18 cellular contexts compared by ENCODE assay signal in the genomic region with DNA sequence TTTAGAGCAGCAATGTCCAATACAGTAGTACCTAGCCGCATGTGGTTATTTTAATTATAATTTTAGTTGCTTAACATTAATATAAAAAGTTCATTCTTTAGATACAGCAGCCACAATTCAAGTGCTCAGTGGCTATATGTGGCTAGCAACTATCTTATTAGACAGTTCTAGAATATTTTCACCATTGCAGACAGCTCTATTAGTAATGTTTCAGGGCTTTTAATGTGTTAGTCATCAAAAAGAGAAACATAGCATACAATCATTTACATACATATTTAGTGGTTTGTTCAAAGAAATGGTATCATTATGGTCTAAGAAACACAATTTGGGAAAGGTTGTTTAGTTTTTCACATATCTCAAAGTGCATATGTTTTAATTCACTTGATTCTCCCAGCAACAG.
A peak's percentile ranks its signal among the peaks of the same experiment; 100 is the strongest.
DNase-seq lines count a peak whose midpoint lies in the region; TF ChIP-seq lines count a peak whose summit lies in the region.
"Had no signal": no experiment of that assay in that cellular context is flagged by ENCODE, and none has a peak within 500 bp of the region (broad histone marks: within the 10 kb centered on the region; RNA-seq: fewer than 3 reads in every experiment).

No MANE protein-coding gene starts in this region.

- H3K4me1 ChIP-seq in mesenchymal stem cell (ENCODE audit: control insufficient read depth, insufficient read depth, low read depth, low read length), result peaks cover 3% of the 10 kb centered on the region

- no peak overlapping the region for H2BK12ac ChIP-seq in mesenchymal stem cell (ENCODE audit: low read length in 2 of 2)

- DNase-seq in AG04449 (ENCODE audit: low read depth, low spot score) (peak; percentile 21), HFFc6 (peak; percentile 27), astrocyte of the hippocampus (ENCODE audit: low read depth, low spot score) (peak; percentile 21), iris pigment epithelial cell (ENCODE audit: low read depth) (peak; percentile 44), mesothelial cell of epicardium (ENCODE audit: low spot score in 2 of 2, unreplicated experiment in 2 of 2) (no peak), HUDEP-2 (lab: John Stamatoyannopoulos, UW; ENCODE audit: unreplicated experiment in 76 of 76) (no peak), medulla oblongata (ENCODE audit: extremely low spot score) (no peak), mesenchymal stem cell (no peak)
- DNase-seq: 8988T; CD8-positive, alpha-beta memory T cell; H9; NCI-H1436; NCI-H2081; NCI-H510A; NCI-H82 had no signal

- H2AK5ac ChIP-seq in mesenchymal stem cell (ENCODE audit: low read length, severe bottlenecking), result no peak overlapping the region

- H3K79me1 ChIP-seq in mesenchymal stem cell (replicated peaks; ENCODE audit: low read length, poor library complexity, severe bottlenecking), result peaks cover 3% of the 10 kb centered on the region

- no peak overlapping the region for H4K8ac ChIP-seq in mesenchymal stem cell (ENCODE audit: low read length)

- no peak overlapping the region for H2BK120ac ChIP-seq in mesenchymal stem cell (ENCODE audit: low read depth, low read length)

- H3K27ac Mint-ChIP-seq in HFFc6 (peak overlapping the region; percentile 48; the same call in 1 of the 2 replicates), mesothelial cell of epicardium (no peak overlapping the region)
- H3K27ac Mint-ChIP-seq: CD8-positive, alpha-beta memory T cell had no signal

- H3K27me3 ChIP-seq in mesenchymal stem cell (ENCODE audit: control insufficient read depth in 1 of 2, insufficient read depth in 1 of 2, low read length in 2 of 2), result no peaks in the 10 kb centered on the region
- H3K27me3 ChIP-seq: BLaER1 treated with 17β-estradiol and CSF1 and Interleukin-3, amounts not matched to agents 10 nM and 100 nM had no signal

- no peak overlapping the region for H3K4ac ChIP-seq in mesenchymal stem cell (ENCODE audit: low read depth in 1 of 2, low read length in 2 of 2)

- no peak for TF ChIP-seq CTCF in AG04449 (IDR thresholded peaks at IDR 0.05; ENCODE audit: insufficient read depth, low read length, missing control alignments)
- TF ChIP-seq CTCF in HFFc6 (IDR thresholded peaks at IDR 0.05), result no peak
- TF ChIP-seq CTCF in mesothelial cell of epicardium (IDR thresholded peaks at IDR 0.05; ENCODE audit: unreplicated experiment), result no peak

- no CpG with 5 or more reads among the region's 1 CpG for whole genome bisulfite sequencing in mesenchymal stem cell

- peaks cover 57% of the 10 kb centered on the region for H3K36me3 Mint-ChIP-seq in HFFc6 (ENCODE audit: low read depth)
- H3K36me3 Mint-ChIP-seq in mesothelial cell of epicardium, result no peaks in the 10 kb centered on the region
- H3K36me3 Mint-ChIP-seq: CD8-positive, alpha-beta memory T cell had no signal

- H3K27me3 Mint-ChIP-seq in HFFc6 (ENCODE audit: insufficient read depth) (peaks cover 4% of the 10 kb centered on the region), mesothelial cell of epicardium (ENCODE audit: low read depth) (no peaks in the 10 kb centered on the region)

- H3K9ac ChIP-seq in mesenchymal stem cell (ENCODE audit: low read length), result no peak overlapping the region
- H3K9ac ChIP-seq: BLaER1 treated with 17β-estradiol and CSF1 and Interleukin-3, amounts not matched to agents 10 nM and 100 nM had no signal

- H3K4me2 ChIP-seq in mesenchymal stem cell (ENCODE audit: low read length, poor library complexity, severe bottlenecking), result no peak overlapping the region
- H3K4me2 ChIP-seq: BLaER1 treated with 17β-estradiol and CSF1 and Interleukin-3, amounts not matched to agents 10 nM and 100 nM had no signal

- CTCF ChIA-PET in AG04449 (lab: Yijun Ruan, JAX), result interaction anchor here (3.5 kb wide), 1 partner anchor 40 kb away, joined by 14 read pairs; no protein-coding TSS in a partner anchor

- H2BK15ac ChIP-seq in mesenchymal stem cell (ENCODE audit: low read depth, poor library complexity, severe bottlenecking), result no peak overlapping the region

- no peaks in the 10 kb centered on the region; the same call in 1 of the 2 replicates for H3K9me3 Mint-ChIP-seq in HFFc6
- H3K9me3 Mint-ChIP-seq in mesothelial cell of epicardium, result no peaks in the 10 kb centered on the region
- H3K9me3 Mint-ChIP-seq: H9 had no signal

- no peak overlapping the region for H3K27ac ChIP-seq in mesenchymal stem cell (ENCODE audit: low read length, poor library complexity, severe bottlenecking)
- H3K27ac ChIP-seq: BLaER1 treated with 17β-estradiol and CSF1 and Interleukin-3, amounts not matched to agents 10 nM and 100 nM; HL-60 had no signal

- no peak overlapping the region for H2BK5ac ChIP-seq in mesenchymal stem cell (ENCODE audit: low read depth, low read length, poor library complexity, severe bottlenecking)

- H3K23ac ChIP-seq in mesenchymal stem cell (ENCODE audit: low read length in 2 of 2), result no peak overlapping the region

- peaks cover 18 to 36% of the 10 kb centered on the region in 2 experiments for H3K36me3 ChIP-seq in mesenchymal stem cell (ENCODE audit: control insufficient read depth in 1 of 2, insufficient read depth in 2 of 2, low read depth in 1 of 2, low read length in 2 of 2)
- H3K36me3 ChIP-seq: BLaER1 treated with 17β-estradiol and CSF1 and Interleukin-3, amounts not matched to agents 10 nM and 100 nM had no signal

- H3K9me3 ChIP-seq in mesenchymal stem cell (ENCODE audit: control insufficient read depth, low read length), result no peaks in the 10 kb centered on the region

- H3K14ac ChIP-seq in mesenchymal stem cell (ENCODE audit: low read length in 2 of 2), result no peak overlapping the region

- H3K4me3 ChIP-seq in AG04449 (ENCODE audit: low read depth, low read length) (no peak overlapping the region), mesenchymal stem cell (ENCODE audit: insufficient read depth in 1 of 2, low read depth in 1 of 2, low read length in 2 of 2) (no peak overlapping the region)
- H3K4me3 ChIP-seq: BLaER1 treated with 17β-estradiol and CSF1 and Interleukin-3, amounts not matched to agents 10 nM and 100 nM; K562 had no signal

- no peak overlapping the region for H4K91ac ChIP-seq in mesenchymal stem cell (ENCODE audit: low read length)

- no peak overlapping the region for H2AFZ ChIP-seq in mesenchymal stem cell (ENCODE audit: low read depth, low read length)

- POLR2A ChIA-PET in AG04449 (lab: Yijun Ruan, JAX), result interaction anchor here (1.0 kb wide), 1 partner anchor 8 kb away, joined by 3 read pairs; no protein-coding TSS in a partner anchor

- no peak overlapping the region for H3K18ac ChIP-seq in mesenchymal stem cell (ENCODE audit: low read depth in 1 of 2, low read length in 2 of 2)

- H3K4me3 Mint-ChIP-seq in HFFc6, result no peak overlapping the region
- no peak overlapping the region for H3K4me3 Mint-ChIP-seq in mesothelial cell of epicardium
- H3K4me3 Mint-ChIP-seq: CD8-positive, alpha-beta memory T cell; H9 had no signal

- H3K4me1 Mint-ChIP-seq in HFFc6 (ENCODE audit: low read depth), result peaks cover 47% of the 10 kb centered on the region
- peaks cover 3% of the 10 kb centered on the region for H3K4me1 Mint-ChIP-seq in mesothelial cell of epicardium
- H3K4me1 Mint-ChIP-seq: CD8-positive, alpha-beta memory T cell had no signal

Comparison
In these comparisons a context has a peak if more than half of its experiments do, and no peak if none do; other contexts are left out.
1. DNase-seq: peak in AG04449 (single experiment), HFFc6 (single experiment), astrocyte of the hippocampus (single experiment) and iris pigment epithelial cell (single experiment); none in mesothelial cell of epicardium (0 of 2), HUDEP-2 (0 of 76), medulla oblongata (single experiment) and mesenchymal stem cell (single experiment).